Comparison of ENCODE assay signal across 12 cellular contexts in genomic region chr11:35427158-35427557, GRCh38. TPM values are rescaled to one million over a fixed set of nuclear protein-coding genes. Genes with fewer than 3 reads are reported as not detected.
DNase-seq lines count a peak whose midpoint lies in the region; ATAC-seq and TF ChIP-seq lines count a peak whose summit lies in the region.
"Had no signal": no experiment of that assay in that cellular context is flagged by ENCODE, and none has a peak within 500 bp of the region (broad histone marks: within the 10 kb centered on the region; RNA-seq: fewer than 3 reads in every experiment).

No MANE protein-coding gene starts in this region.

- H3K36me3 ChIP-seq in fibroblast of lung (ENCODE audit: control insufficient read depth, insufficient read depth, low read length) (peaks cover 5% of the 10 kb centered on the region), prostate gland (no peaks in the 10 kb centered on the region), colonic mucosa (no peaks in the 10 kb centered on the region)
- H3K36me3 ChIP-seq: esophagus squamous epithelium, pancreas had no signal

- ATAC-seq in HG03432 (IDR thresholded peaks at IDR 0.05; ENCODE audit: unreplicated experiment) = no peak
- ATAC-seq: GM12878, pancreas had no signal

- intact Hi-C loops in prostate gland (cut with DNase I) = no loop called here
- intact Hi-C loops in colonic mucosa (cut with DNase I) = no loop called here

- H3K4me2 ChIP-seq in fibroblast of lung (ENCODE audit: extremely low read depth, insufficient read depth, low read length) = no peak overlapping the region

- H3K9me3 ChIP-seq in fibroblast of lung (ENCODE audit: control insufficient read depth, insufficient read depth, low read depth, low read length) = no peaks in the 10 kb centered on the region
- no peaks in the 10 kb centered on the region for H3K9me3 ChIP-seq in prostate gland
- no peaks in the 10 kb centered on the region for H3K9me3 ChIP-seq in colonic mucosa
- H3K9me3 ChIP-seq: esophagus squamous epithelium, pancreas had no signal

- no peak overlapping the region for H2AFZ ChIP-seq in fibroblast of lung (ENCODE audit: low read length)

- no peaks in the 10 kb centered on the region for H4K20me1 ChIP-seq in fibroblast of lung (ENCODE audit: control insufficient read depth, extremely low read depth, insufficient read depth, low read length)

- TF ChIP-seq CTCF in fibroblast of lung (conservative IDR thresholded peaks at IDR 0.05 in 1 of 2, IDR thresholded peaks at IDR 0.05 in 1 of 2; ENCODE audit: low read depth in 1 of 2, low read length in 2 of 2) (no peak), prostate gland (IDR thresholded peaks at IDR 0.05) (no peak), colonic mucosa (IDR thresholded peaks at IDR 0.05) (no peak)

- peaks cover 4% of the 10 kb centered on the region for H3K4me1 ChIP-seq in fibroblast of lung (ENCODE audit: control insufficient read depth, extremely low read depth, insufficient read depth, low read length)
- peaks cover 6% of the 10 kb centered on the region for H3K4me1 ChIP-seq in prostate gland (replicated peaks)
- H3K4me1 ChIP-seq in colonic mucosa = no peaks in the 10 kb centered on the region
- H3K4me1 ChIP-seq: esophagus squamous epithelium, pancreas had no signal

- no peak overlapping the region for H3K27ac ChIP-seq in fibroblast of lung (ENCODE audit: insufficient read depth, low read length)
- H3K27ac ChIP-seq in prostate gland = peak overlapping the region in 1 of 2 donors; percentile 45
- no peak overlapping the region for H3K27ac ChIP-seq in colonic mucosa
- H3K27ac ChIP-seq: esophagus squamous epithelium, pancreas had no signal

- H3K27me3 ChIP-seq in fibroblast of lung (ENCODE audit: control insufficient read depth, insufficient read depth, low read length) (no peaks in the 10 kb centered on the region), prostate gland (replicated peaks; ENCODE audit: insufficient read depth) (no peaks in the 10 kb centered on the region), colonic mucosa (peaks cover 8% of the 10 kb centered on the region)
- H3K27me3 ChIP-seq: pancreas had no signal

- TF ChIP-seq POLR2A in prostate gland (IDR thresholded peaks at IDR 0.05) = no peak

- H3K9ac ChIP-seq in fibroblast of lung (ENCODE audit: insufficient read depth, low read length) = no peak overlapping the region
- H3K9ac ChIP-seq in colonic mucosa (ENCODE audit: low read depth in 2 of 2, low read length in 2 of 2) = no peak overlapping the region

- WGBS in prostate gland = 9% methylated on average over 2 of the region's 2 CpGs

- no peak overlapping the region for H3K4me3 ChIP-seq in fibroblast of lung (replicated peaks in 1 of 4; ENCODE audit: control extremely low read depth in 1 of 4, insufficient read depth in 1 of 4, low read depth in 3 of 4, low read length in 4 of 4)
- H3K4me3 ChIP-seq in prostate gland = no peak overlapping the region
- no peak overlapping the region for H3K4me3 ChIP-seq in colonic mucosa
- H3K4me3 ChIP-seq: esophagus squamous epithelium, GM12878, pancreas had no signal

- DNase-seq in DMS79 treated with DMSO at 0.1 percent for 48 hours (lab: John Stamatoyannopoulos, UW) (peak; percentile 96), NCI-H345 (lab: John Stamatoyannopoulos, UW) (peak; percentile 50), fibroblast of lung (ENCODE audit: low read depth in 2 of 2) (peak; percentile 77 to 81), prostate gland (ENCODE audit: low spot score) (peak; percentile 40), T-helper 9 cell (no peak), colonic mucosa (no peak), SHP77 treated with DMSO at 0.1 percent for 48 hours (lab: John Stamatoyannopoulos, UW) (no peak)
- DNase-seq: esophagus squamous epithelium, NCI-H146, pancreas had no signal

- H3K79me2 ChIP-seq in fibroblast of lung (ENCODE audit: control insufficient read depth, insufficient read depth, low read length) = no peaks in the 10 kb centered on the region

RNA-seq across cellular contexts. Expression of gene SLC1A2, which starts 7.8 kb away (rescaled TPM):
- 2.1 and 7.6 TPM in 2 replicates for total RNA-seq in fibroblast of lung
- polyA plus RNA-seq in fibroblast of lung = 1.2 and 1.3 TPM in 2 replicates
- polyA plus RNA-seq in fibroblast of lung (2012) = 0.77 and 0.89 TPM in 2 replicates
- 3.7 and 24.9 TPM in 2 replicates for polyA minus RNA-seq in fibroblast of lung (ENCODE audit: low replicate concordance)
- total RNA-seq in prostate gland = 1 to 10 TPM in 1 of 2 donors, under 1 TPM in 1; 0.82 to 1.5 TPM
- under 1 TPM; 0.10 to 0.13 TPM for total RNA-seq in colonic mucosa

Comparison
In these comparisons a context has a peak if more than half of its experiments do, and no peak if none do; other contexts are left out.
1. DNase-seq: peak in DMS79 treated with DMSO at 0.1 percent for 48 hours (single experiment), NCI-H345 (single experiment), fibroblast of lung (2 of 2) and prostate gland (single experiment); none in T-helper 9 cell (single experiment), colonic mucosa (single experiment) and SHP77 treated with DMSO at 0.1 percent for 48 hours (single experiment).